Comparison of ENCODE assay signal across 15 cellular contexts in genomic region chr5:27137329-27137728, GRCh38.
"Had no signal": no experiment of that assay in that cellular context is flagged by ENCODE, and none has a peak within 500 bp of the region (broad histone marks: within the 10 kb centered on the region; RNA-seq: fewer than 3 reads in every experiment).

No MANE protein-coding gene starts in this region.

- DNase-seq: NCI-H1092, NCI-H1105 treated with DMSO at 0.1 percent for 48 hours, NCI-H1417 treated with DMSO at 0.1 percent for 48 hours, NCI-H146, NCI-H1694 treated with DMSO at 0.1 percent for 48 hours, NCI-H1930, NCI-H2081, NCI-H2107, NCI-H526 treated with DMSO at 0.1 percent for 48 hours, NCI-H774, SHP77, SK-N-SH had no signal

- H3K27me3 Mint-ChIP-seq: IgD-negative memory B cell had no signal

- H3K27ac Mint-ChIP-seq: IgD-negative memory B cell had no signal

- H3K36me3 Mint-ChIP-seq: IgD-negative memory B cell had no signal

- H3K4me3 Mint-ChIP-seq: IgD-negative memory B cell had no signal

- FAIRE-seq: HTR-8/SVneo, K562 had no signal

- H3K4me1 Mint-ChIP-seq: IgD-negative memory B cell had no signal

- ATAC-seq: K562 had no signal
